In the genomic region with DNA sequence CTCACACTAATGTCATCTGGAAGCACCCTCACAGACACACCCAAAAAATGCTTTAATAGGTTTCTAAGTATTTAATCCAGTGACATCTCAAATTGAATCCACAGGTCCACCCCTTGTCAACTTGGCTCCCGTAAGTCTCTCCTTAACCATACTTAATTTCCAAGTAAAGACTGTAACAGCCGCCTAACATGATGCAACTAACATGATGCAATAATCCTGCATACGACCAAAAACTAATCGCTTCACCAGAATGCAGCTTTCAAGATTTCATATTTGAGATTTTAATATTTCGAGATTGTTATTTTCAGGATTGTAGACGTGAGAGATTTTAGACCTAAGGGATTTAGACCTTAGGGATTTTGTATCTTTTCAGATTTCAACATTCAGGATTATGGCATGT, we compare ENCODE assay signal across 19 cellular contexts.
"Had no signal": no experiment of that assay in that cellular context is flagged by ENCODE, and none has a peak within 500 bp of the region (broad histone marks: within the 10 kb centered on the region; RNA-seq: fewer than 3 reads in every experiment).

No MANE protein-coding gene starts in this region.

- H3K4me1 ChIP-seq: colonic mucosa had no signal

- ATAC-seq: activated CD8-positive, alpha-beta T cell treated with anti-CD3 and anti-CD28 coated beads, Interleukin-2, amount 10 ng/mL, durations not matched to agents 7 days and 5 days; activated naive CD4-positive, alpha-beta T cell treated with anti-CD3 and anti-CD28 coated beads, Interleukin-2, amount 50 U/mL, for 72 hours; body of pancreas; left lung; stimulated activated effector memory CD8-positive, alpha-beta T cell treated with anti-CD3 and anti-CD28 coated beads, Interleukin-12 subunit alpha, Interleukin-12 subunit beta, amount 100 ng/mL, for 72 hours had no signal

- DNase-seq: activated CD4-positive, alpha-beta T cell treated with anti-CD3 and anti-CD28 coated beads, Interleukin-2, amount 10 ng/mL, durations not matched to agents 24 days and 14 days; activated CD4-positive, CD25-positive, alpha-beta regulatory T cell; activated CD8-positive, alpha-beta memory T cell treated with anti-CD3 and anti-CD28 coated beads, Interleukin-2, amount 50 U/mL, for 4 hours; activated CD8-positive, alpha-beta T cell treated with anti-CD3 and anti-CD28 coated beads, Interleukin-2, amount 10 ng/mL, durations not matched to agents 7 days and 5 days; activated gamma-delta T cell; activated T-cell treated with anti-CD3 and anti-CD28 coated beads, Interleukin-2, amount 50 U/mL, for 48 hours; amygdala; body of pancreas; caudate nucleus; colonic mucosa; left lung; naive B cell; posterior cingulate gyrus; retina had no signal

- H3K9me3 ChIP-seq: body of pancreas, colonic mucosa, left lung, neutrophil had no signal

- H3K27me3 ChIP-seq: body of pancreas, colonic mucosa, left lung, neutrophil had no signal

- FAIRE-seq: endometrium, TTC549 had no signal

- H3K27ac ChIP-seq: body of pancreas, colonic mucosa, left lung, neutrophil had no signal

- H3K36me3 ChIP-seq: colonic mucosa, left lung, neutrophil had no signal

- H3K4me3 ChIP-seq: body of pancreas, colonic mucosa, left lung had no signal
